9 cellular contexts compared by ENCODE assay signal in the genomic region with DNA sequence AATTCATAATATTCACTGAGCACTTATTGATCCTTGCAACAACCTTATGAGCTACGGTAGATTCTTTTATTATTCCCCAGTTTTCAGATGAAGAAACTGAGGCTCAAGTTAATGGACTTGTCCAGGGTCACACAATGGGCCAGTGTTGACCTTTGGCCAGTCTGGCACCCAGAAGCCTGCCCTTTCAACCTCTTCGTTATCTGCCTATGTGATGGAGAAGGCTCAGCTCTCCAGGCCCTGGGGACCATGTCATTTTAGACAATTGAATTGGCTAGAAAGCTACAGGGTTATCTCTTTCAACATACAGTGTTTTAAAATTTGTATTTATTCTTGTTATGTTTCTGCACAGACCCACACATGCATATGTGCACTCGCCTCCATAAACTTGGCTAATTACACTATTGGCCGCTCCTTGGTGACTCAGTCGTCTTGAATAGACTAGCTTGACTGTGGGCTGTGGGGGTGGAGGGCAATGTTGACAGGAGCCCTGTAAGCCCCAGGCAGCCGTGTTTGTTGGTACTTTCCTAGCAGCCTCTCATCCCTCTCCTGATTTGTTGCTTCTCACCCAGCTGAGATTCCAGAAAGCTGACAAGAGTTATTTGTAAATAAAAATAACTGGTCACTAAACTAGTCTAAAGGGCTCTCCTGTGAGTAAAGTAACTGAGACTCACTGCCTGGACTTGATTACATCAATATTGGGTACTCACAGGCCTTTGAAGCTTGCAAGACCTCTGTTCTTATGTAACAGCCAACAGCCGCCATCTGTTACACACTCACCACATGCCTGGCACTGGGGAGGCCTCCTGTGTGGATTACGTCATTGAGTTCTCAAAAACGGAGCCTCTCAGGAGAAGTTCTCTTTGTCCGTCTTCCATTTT. TPM values are rescaled to one million over a fixed set of nuclear protein-coding genes. Genes with fewer than 3 reads are reported as not detected.
DNase-seq lines count a peak whose midpoint lies in the region; ATAC-seq and TF ChIP-seq lines count a peak whose summit lies in the region.
"Had no signal": no experiment of that assay in that cellular context is flagged by ENCODE, and none has a peak within 500 bp of the region (broad histone marks: within the 10 kb centered on the region; RNA-seq: fewer than 3 reads in every experiment).

No MANE protein-coding gene starts in this region.

- POLR2A ChIA-PET in HEK293 (lab: Yijun Ruan, JAX): no interaction called here
- POLR2A ChIA-PET in activated CD4-positive, alpha-beta T cell treated with anti-CD3 and anti-CD28 coated beads for 36 hours (lab: Charles Lee): no interaction called here

- intact Hi-C loops in cardiac septum (cut with DNase I): loop anchor here (5.0 kb wide), 1 partner anchor 174 kb away; no protein-coding TSS in a partner anchor
- intact Hi-C loops in activated CD4-positive, alpha-beta T cell treated with anti-CD3 and anti-CD28 coated beads for 36 hours (cut with DNase I, micrococcal nuclease): no loop called here

- H3K36me3 ChIP-seq in HEK293 (ENCODE audit: control insufficient read depth in 2 of 2, insufficient read depth in 1 of 2, low read length in 2 of 2): no peaks in the 10 kb centered on the region

- DNase-seq in SKM-1 treated with dmso at 0.1 percent for 144 hours (lab: John Stamatoyannopoulos, UW; ENCODE audit: unreplicated experiment) (peak; percentile 95), cardiac septum (ENCODE audit: low spot score) (peak; percentile 73), skeletal muscle cell (ENCODE audit: low read depth) (peak; percentile 91), HT-29 (ENCODE audit: low spot score) (no peak)
- no peak for DNase-seq in activated CD4-positive, alpha-beta T cell treated with anti-CD3 and anti-CD28 coated beads for 36 hours
- DNase-seq: activated T-cell treated with anti-CD3 and anti-CD28 coated beads, Interleukin-2, amount 50 U/mL, for 48 hours had no signal

- H3K9me3 Mint-ChIP-seq in activated CD4-positive, alpha-beta T cell treated with anti-CD3 and anti-CD28 coated beads for 36 hours (ENCODE audit: low read depth): no peaks in the 10 kb centered on the region

- no peaks in the 10 kb centered on the region for H3K4me1 Mint-ChIP-seq in activated CD4-positive, alpha-beta T cell treated with anti-CD3 and anti-CD28 coated beads for 36 hours

- no peak for TF ChIP-seq CTCF in HEK293 (tag by site-specific recombination; IDR thresholded peaks at IDR 0.05)

- H3K27ac Mint-ChIP-seq in activated CD4-positive, alpha-beta T cell treated with anti-CD3 and anti-CD28 coated beads for 36 hours: no peak overlapping the region

- CTCF ChIA-PET in HEK293 (lab: Yijun Ruan, JAX): no interaction called here
- CTCF ChIA-PET in activated CD4-positive, alpha-beta T cell treated with anti-CD3 and anti-CD28 coated beads for 36 hours (lab: Charles Lee): interaction anchor here (0.9 kb wide), 1 partner anchor 190 kb away, joined by 3 read pairs; no protein-coding TSS in a partner anchor

- ATAC-seq in activated CD4-positive, alpha-beta T cell treated with anti-CD3 and anti-CD28 coated beads for 36 hours: no peak
- ATAC-seq in HG02973 (IDR thresholded peaks at IDR 0.05; ENCODE audit: unreplicated experiment): no peak
- no peak for ATAC-seq in HG03280 (IDR thresholded peaks at IDR 0.05; ENCODE audit: unreplicated experiment)

- H3K9me3 ChIP-seq in HEK293 (ENCODE audit: control insufficient read depth, insufficient read depth, low read depth, low read length): no peaks in the 10 kb centered on the region

- no peaks in the 10 kb centered on the region for H3K4me1 ChIP-seq in HEK293 (ENCODE audit: control insufficient read depth, insufficient read depth, low read length)

- peaks cover 11% of the 10 kb centered on the region for H3K27me3 Mint-ChIP-seq in activated CD4-positive, alpha-beta T cell treated with anti-CD3 and anti-CD28 coated beads for 36 hours

- no peak overlapping the region for H3K4me3 Mint-ChIP-seq in activated CD4-positive, alpha-beta T cell treated with anti-CD3 and anti-CD28 coated beads for 36 hours

- no peaks in the 10 kb centered on the region for H3K36me3 Mint-ChIP-seq in activated CD4-positive, alpha-beta T cell treated with anti-CD3 and anti-CD28 coated beads for 36 hours (ENCODE audit: low read depth)

- H3K4me3 ChIP-seq in HEK293 (ENCODE audit: low read depth, low read length) (no peak overlapping the region), skeletal muscle cell (ENCODE audit: low read depth, low read length) (no peak overlapping the region)

- no peak overlapping the region for H3K27ac ChIP-seq in HEK293 (ENCODE audit: extremely low read depth, low read depth, low read length)

TF ChIP-seq in HEK293, 187 proteins besides CTCF, POLR2A, EP300 and RAD21:
- TF ChIP-seq, protein P1, sequence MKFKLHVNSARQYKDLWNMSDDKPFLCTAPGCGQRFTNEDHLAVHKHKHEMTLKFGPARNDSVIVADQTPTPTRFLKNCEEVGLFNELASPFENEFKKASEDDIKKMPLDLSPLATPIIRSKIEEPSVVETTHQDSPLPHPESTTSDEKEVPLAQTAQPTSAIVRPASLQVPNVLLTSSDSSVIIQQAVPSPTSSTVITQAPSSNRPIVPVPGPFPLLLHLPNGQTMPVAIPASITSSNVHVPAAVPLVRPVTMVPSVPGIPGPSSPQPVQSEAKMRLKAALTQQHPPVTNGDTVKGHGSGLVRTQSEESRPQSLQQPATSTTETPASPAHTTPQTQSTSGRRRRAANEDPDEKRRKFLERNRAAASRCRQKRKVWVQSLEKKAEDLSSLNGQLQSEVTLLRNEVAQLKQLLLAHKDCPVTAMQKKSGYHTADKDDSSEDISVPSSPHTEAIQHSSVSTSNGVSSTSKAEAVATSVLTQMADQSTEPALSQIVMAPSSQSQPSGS (tag by site-specific recombination; IDR thresholded peaks at IDR 0.05; ENCODE audit: low read depth): peak; percentile 70
- TF ChIP-seq EGR2 (tag by site-specific recombination; IDR thresholded peaks at IDR 0.05; ENCODE audit: low read depth) (peak; percentile 29; the same call in 1 of the 2 replicates), ZFHX2 (tag by site-specific recombination; conservative IDR thresholded peaks at IDR 0.05) (0 out of 2 replicates have a peak, but pooled peaks have one; percentile 40), PBX3 (CRISPR knock-in tag; IDR thresholded peaks at IDR 0.05) (no peak), ZNF623 (tag by site-specific recombination; IDR thresholded peaks at IDR 0.05) (no peak)

RNA-seq across cellular contexts. Expression of gene ANGPTL2, which starts 8.5 kb away (rescaled TPM):
- 41.4 TPM for total RNA-seq in cardiac septum
- total RNA-seq in activated CD4-positive, alpha-beta T cell treated with anti-CD3 and anti-CD28 coated beads for 36 hours: not detected
- 0.08 and 0.29 TPM in 2 replicates for total RNA-seq in HT-29 (2014; rRNA removed; shearing (Covaris generic))

Comparison
In these comparisons a context has a peak if more than half of its experiments do, and no peak if none do; other contexts are left out.
1. DNase-seq: peak in SKM-1 treated with dmso at 0.1 percent for 144 hours (single experiment), cardiac septum (single experiment) and skeletal muscle cell (single experiment); none in activated CD4-positive, alpha-beta T cell treated with anti-CD3 and anti-CD28 coated beads for 36 hours (single experiment) and HT-29 (single experiment).
2. RNA of gene ANGPTL2, which starts 8.5 kb away (total RNA-seq): 41.4 TPM in cardiac septum (single experiment); 0.08 to 0.29 TPM in HT-29 and not detected in activated CD4-positive, alpha-beta T cell treated with anti-CD3 and anti-CD28 coated beads for 36 hours; every median in the first group is over 10 times any median in the second.